ENCODE assay signal across 8 cellular contexts in the genomic region with DNA sequence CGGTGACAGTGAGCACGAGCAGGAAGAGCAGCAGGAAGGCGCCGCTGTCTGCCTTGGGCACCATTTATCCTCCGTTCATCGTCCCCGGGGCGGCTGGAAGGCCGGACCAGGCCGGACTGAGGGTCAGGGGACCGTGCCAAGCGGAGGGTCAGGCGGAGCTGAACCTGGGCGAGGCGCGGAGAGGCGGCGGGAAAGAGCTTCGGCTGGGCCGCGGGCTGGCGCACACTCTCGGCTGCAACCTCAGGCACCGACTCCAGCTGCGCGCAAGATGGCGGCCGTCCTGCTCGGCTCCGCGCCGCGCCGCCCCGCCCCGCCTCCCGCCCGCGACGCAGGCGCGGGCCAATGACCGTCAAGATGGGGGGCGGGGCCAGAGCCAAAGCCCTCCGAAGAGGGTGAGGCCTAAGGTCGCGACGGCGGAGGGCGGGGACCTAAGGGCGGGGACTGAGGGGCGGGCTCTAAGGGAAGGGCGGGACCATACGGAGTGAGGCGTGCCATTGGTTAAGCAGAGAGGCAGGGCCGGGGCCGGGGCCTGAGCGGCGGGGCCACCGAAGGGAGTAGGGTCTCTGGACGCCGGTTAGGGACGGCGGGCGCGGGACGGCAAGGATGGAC. TPM values are rescaled to one million over a fixed set of nuclear protein-coding genes. Genes with fewer than 3 reads are reported as not detected.
A peak's percentile ranks its signal among the peaks of the same experiment; 100 is the strongest.
DNase-seq lines count a peak whose midpoint lies in the region; ATAC-seq, FAIRE-seq and TF ChIP-seq lines count a peak whose summit lies in the region.

A gene with protein sequence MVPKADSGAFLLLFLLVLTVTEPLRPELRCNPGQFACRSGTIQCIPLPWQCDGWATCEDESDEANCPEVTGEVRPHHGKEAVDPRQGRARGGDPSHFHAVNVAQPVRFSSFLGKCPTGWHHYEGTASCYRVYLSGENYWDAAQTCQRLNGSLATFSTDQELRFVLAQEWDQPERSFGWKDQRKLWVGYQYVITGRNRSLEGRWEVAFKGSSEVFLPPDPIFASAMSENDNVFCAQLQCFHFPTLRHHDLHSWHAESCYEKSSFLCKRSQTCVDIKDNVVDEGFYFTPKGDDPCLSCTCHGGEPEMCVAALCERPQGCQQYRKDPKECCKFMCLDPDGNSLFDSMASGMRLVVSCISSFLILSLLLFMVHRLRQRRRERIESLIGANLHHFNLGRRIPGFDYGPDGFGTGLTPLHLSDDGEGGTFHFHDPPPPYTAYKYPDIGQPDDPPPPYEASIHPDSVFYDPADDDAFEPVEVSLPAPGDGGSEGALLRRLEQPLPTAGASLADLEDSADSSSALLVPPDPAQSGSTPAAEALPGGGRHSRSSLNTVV (minus strand): TSS at position 270 of the 609 bp plus-strand sequence. CDS start 206 bp downstream, at position 64.

- CTCF ChIA-PET in IMR-90 (lab: Yijun Ruan, JAX), result no interaction called here
- CTCF ChIA-PET in OCI-LY7 (lab: Charles Lee; ENCODE audit: unreplicated experiment), result no interaction called here
- CTCF ChIA-PET in endothelial cell of umbilical vein (lab: Charles Lee), result interaction anchor here (0.5 to 2.0 kb wide), 3 partner anchors 22 to 40 kb away, joined by 4 to 8 read pairs (median 4); partner anchors contain the start of gene ESS2

- H3K27me3 ChIP-seq in IMR-90 (ENCODE audit: control insufficient read depth, insufficient read depth, low read length), result no peaks in the 10 kb centered on the region
- no peaks in the 10 kb centered on the region for H3K27me3 ChIP-seq in endothelial cell of umbilical vein (ENCODE audit: control insufficient read depth in 2 of 2, insufficient read depth in 2 of 2, low read length in 2 of 2)

- H2BK5ac ChIP-seq in IMR-90 (ENCODE audit: low read depth, low read length, poor library complexity, severe bottlenecking), result peak within 1 kb of the TSS; percentile 59

- H2BK120ac ChIP-seq in IMR-90 (ENCODE audit: low read depth, low read length), result 0 out of 2 replicates have a peak within 1 kb of the TSS, but pooled peaks have one; percentile 14

- H4K8ac ChIP-seq in IMR-90 (ENCODE audit: low read depth in 2 of 2, low read length in 2 of 2), result peak within 1 kb of the TSS; percentile 52 to 61; a peak in 2 of 4 replicates

- no peak within 1 kb of the TSS for H2BK15ac ChIP-seq in IMR-90 (ENCODE audit: low read depth, low read length)

- peak within 1 kb of the TSS; percentile 6; the same call in 1 of the 2 replicates for H4K91ac ChIP-seq in IMR-90 (ENCODE audit: insufficient read depth, low read depth, low read length)

- intact Hi-C loops in IMR-90 (cut with micrococcal nuclease) (loop anchor here (5.0 kb wide), 1 partner anchor 60 kb away; no protein-coding TSS in a partner anchor), OCI-LY7 (cut with micrococcal nuclease; ENCODE audit: unreplicated experiment) (no loop called here), endothelial cell of umbilical vein (cut with micrococcal nuclease) (loop anchor here (1.0 to 2.0 kb wide), 2 partner anchors 22 to 37 kb away; partner anchors contain the start of gene ESS2)

- peak; percentile 99 for DNase-seq in D341Med (ENCODE audit: low spot score)
- DNase-seq in IMR-90, result peak; percentile 94
- DNase-seq in OCI-LY7 (ENCODE audit: low spot score), result peak; percentile 97
- DNase-seq in activated T-cell treated with anti-CD3 and anti-CD28 coated beads for 1 hour (ENCODE audit: low read depth), result peak; percentile 97
- DNase-seq in endothelial cell of umbilical vein (ENCODE audit: low read depth, low spot score), result peak; percentile 97
- DNase-seq in middle frontal gyrus (ENCODE audit: extremely low spot score, low spot score), result peak; percentile 93
- DNase-seq in stimulated activated CD8-positive, alpha-beta memory T cell treated with anti-CD3 and anti-CD28 coated beads, Interleukin-2, amount 100 ng/mL, for 1 hour (ENCODE audit: low read depth in 2 of 2), result peak; percentile 93 to 96

- peak within 1 kb of the TSS; percentile 55 for H4K5ac ChIP-seq in IMR-90 (ENCODE audit: low read depth, low read length)

- peak within 1 kb of the TSS; percentile 97 for H2AK9ac ChIP-seq in IMR-90 (replicated peaks; ENCODE audit: low read depth, low read length, poor library complexity)

- peak within 1 kb of the TSS; percentile 94 for H3K27ac ChIP-seq in IMR-90 (ENCODE audit: insufficient read depth, low read length)
- H3K27ac ChIP-seq in OCI-LY7 (ENCODE audit: low read depth, low read length, poor library complexity, severe bottlenecking), result peak within 1 kb of the TSS; percentile 53
- H3K27ac ChIP-seq in endothelial cell of umbilical vein (ENCODE audit: insufficient read depth, low read depth, low read length), result peak within 1 kb of the TSS; percentile 4

- H2AFZ ChIP-seq in IMR-90 (replicated peaks; ENCODE audit: low read length, poor library complexity), result peak within 1 kb of the TSS; percentile 92
- H2AFZ ChIP-seq in OCI-LY7 (ENCODE audit: low read length), result peak within 1 kb of the TSS; percentile 83
- peak within 1 kb of the TSS; percentile 99 for H2AFZ ChIP-seq in endothelial cell of umbilical vein (ENCODE audit: low read depth, low read length)

- POLR2A ChIA-PET in IMR-90 (lab: Charles Lee; ENCODE audit: unreplicated experiment) (no interaction called here), OCI-LY7 (lab: Charles Lee) (interaction anchor here (0.6 kb wide), 1 partner anchor 117 kb away, joined by 4 read pairs; no protein-coding TSS in a partner anchor), endothelial cell of umbilical vein (lab: Charles Lee) (no interaction called here)

- H3K9me2 ChIP-seq in OCI-LY7 (ENCODE audit: insufficient read depth, low read length), result no peaks in the 10 kb centered on the region

- H4K20me1 ChIP-seq in IMR-90 (ENCODE audit: insufficient read depth, low read length) (peaks cover 45% of the 10 kb centered on the region), OCI-LY7 (ENCODE audit: insufficient read depth, low read length) (peaks cover 19% of the 10 kb centered on the region), endothelial cell of umbilical vein (replicated peaks; ENCODE audit: control insufficient read depth, extremely low read depth, insufficient read depth, low read length) (peaks cover 7% of the 10 kb centered on the region)

- FAIRE-seq in endothelial cell of umbilical vein (lab: Jason Lieb, UNC), result peak; percentile 92

- TF ChIP-seq RAD21 in IMR-90 (IDR thresholded peaks at IDR 0.05; ENCODE audit: low read length), result no peak

- peaks cover 43% of the 10 kb centered on the region for H3K79me2 ChIP-seq in OCI-LY7 (ENCODE audit: insufficient read depth, low read depth, low read length)
- peaks cover 43% of the 10 kb centered on the region for H3K79me2 ChIP-seq in endothelial cell of umbilical vein (ENCODE audit: control insufficient read depth, insufficient read depth, low read length)

- peak within 1 kb of the TSS; percentile 88 for H3K9ac ChIP-seq in IMR-90 (ENCODE audit: low read depth, low read length)
- H3K9ac ChIP-seq in endothelial cell of umbilical vein (replicated peaks; ENCODE audit: extremely low read depth, insufficient read depth, low read length), result peak within 1 kb of the TSS; percentile 78

- peak within 1 kb of the TSS; percentile 72; the same call in 1 of the 2 replicates for H3K18ac ChIP-seq in IMR-90 (ENCODE audit: low read depth, low read length)

- peak within 1 kb of the TSS; percentile 99 for H3K4me3 ChIP-seq in IMR-90 (ENCODE audit: insufficient read depth, low read depth, low read length)
- H3K4me3 ChIP-seq in OCI-LY7 (ENCODE audit: low read depth, low read length, poor library complexity, severe bottlenecking), result peak within 1 kb of the TSS; percentile 93
- H3K4me3 ChIP-seq in endothelial cell of umbilical vein (replicated peaks in 1 of 3; ENCODE audit: insufficient read depth in 1 of 3, low read depth in 1 of 3, low read length in 3 of 3), result peak within 1 kb of the TSS; percentile 61 to 91 (median 80)

- peak within 1 kb of the TSS; percentile 100 for H3K4me2 ChIP-seq in IMR-90 (ENCODE audit: low read depth, low read length)
- H3K4me2 ChIP-seq in OCI-LY7 (ENCODE audit: low read length), result peak within 1 kb of the TSS; percentile 86
- H3K4me2 ChIP-seq in endothelial cell of umbilical vein (ENCODE audit: insufficient read depth, low read length), result peak within 1 kb of the TSS; percentile 91

- BruUV-seq in IMR-90 (replicated peaks; lab: Mats Ljungman, UMichigan), result no TSS peak
- no TSS peak for BruUV-seq in OCI-LY7 (replicated peaks; lab: Mats Ljungman, UMichigan)
- no TSS peak for BruUV-seq in endothelial cell of umbilical vein (replicated peaks; lab: Mats Ljungman, UMichigan)

- in situ Hi-C loops in IMR-90 (cut with MboI; ENCODE audit: low sequenced_read_pairs), result no loop called here

- peak within 1 kb of the TSS; percentile 94 for H3K14ac ChIP-seq in IMR-90 (replicated peaks; ENCODE audit: low read depth, low read length)

- H2BK20ac ChIP-seq in IMR-90 (ENCODE audit: low read depth, low read length), result no peak within 1 kb of the TSS

- peak; percentile 68; the same call in 1 of the 2 replicates for TF ChIP-seq POLR2A in IMR-90 (IDR thresholded peaks at IDR 0.05; ENCODE audit: low read depth, low read length)
- no peak for TF ChIP-seq POLR2A in endothelial cell of umbilical vein (IDR thresholded peaks at IDR 0.05; ENCODE audit: low read depth, low read length)

- ATAC-seq in GM21526 (IDR thresholded peaks at IDR 0.05; ENCODE audit: low FRiP score, unreplicated experiment) (peak; percentile 62), IMR-90 (ENCODE audit: low read depth) (peak; percentile 98)

- peak within 1 kb of the TSS; percentile 78 for H2AK5ac ChIP-seq in IMR-90 (ENCODE audit: low read depth, low read length)

- H3K23ac ChIP-seq in IMR-90 (ENCODE audit: low read depth, low read length), result peak within 1 kb of the TSS; percentile 94

- TF ChIP-seq CTCF in IMR-90 (conservative IDR thresholded peaks at IDR 0.05; ENCODE audit: low read depth, low read length) (no peak), OCI-LY7 (conservative IDR thresholded peaks at IDR 0.05; ENCODE audit: low read length) (no peak), endothelial cell of umbilical vein (IDR thresholded peaks at IDR 0.05; ENCODE audit: extremely low read depth in 1 of 2, insufficient read depth in 1 of 2, low read depth in 1 of 2, low read length in 2 of 2) (no peak)

- peaks cover 16 to 44% of the 10 kb centered on the region in 2 experiments for H3K79me1 ChIP-seq in IMR-90 (ENCODE audit: low read depth in 1 of 2, low read length in 2 of 2)

- H3K36me3 ChIP-seq in IMR-90 (ENCODE audit: control insufficient read depth, insufficient read depth, low read length) (peaks cover 2% of the 10 kb centered on the region; the same call in 1 of the 2 replicates), OCI-LY7 (ENCODE audit: insufficient read depth, low read length) (no peaks in the 10 kb centered on the region), endothelial cell of umbilical vein (ENCODE audit: control insufficient read depth in 2 of 2, extremely low read depth in 1 of 2, insufficient read depth in 2 of 2, low read length in 2 of 2) (peaks cover 0 to 2% of the 10 kb centered on the region in 2 experiments)

- H3K4me1 ChIP-seq in IMR-90 (ENCODE audit: control insufficient read depth, insufficient read depth, low read length), result peaks cover 16% of the 10 kb centered on the region
- peaks cover 46% of the 10 kb centered on the region for H3K4me1 ChIP-seq in OCI-LY7 (ENCODE audit: insufficient read depth, low read length, poor library complexity, severe bottlenecking)
- H3K4me1 ChIP-seq in endothelial cell of umbilical vein (ENCODE audit: control insufficient read depth, extremely low read depth, insufficient read depth, low read length), result peaks cover 9% of the 10 kb centered on the region

- peak within 1 kb of the TSS; percentile 19 for H3K56ac ChIP-seq in IMR-90 (ENCODE audit: extremely low read depth, insufficient read depth, low read length)

- peak within 1 kb of the TSS; percentile 67 for H3K4ac ChIP-seq in IMR-90 (ENCODE audit: low read depth, low read length)

- H3K9me1 ChIP-seq in IMR-90 (ENCODE audit: insufficient read depth, low read length), result peaks cover 20% of the 10 kb centered on the region
- H3K9me1 ChIP-seq in endothelial cell of umbilical vein (replicated peaks; ENCODE audit: control insufficient read depth, extremely low read depth, insufficient read depth, low read length), result no peaks in the 10 kb centered on the region

- 0% methylated on average over 56 of the region's 67 CpGs; no CpG with 5 or more reads in 1 of the 2 experiments for WGBS in IMR-90 (ENCODE audit: extremely low coverage in 2 of 2, insufficient read length in 1 of 2), 2 experiments

- dilution Hi-C loops in IMR-90 (cut with HindIII; ENCODE audit: low sequenced_read_pairs, unreplicated experiment), result no loop called here
- dilution Hi-C loops in endothelial cell of umbilical vein (cut with MboI; ENCODE audit: extremely low pct_ligation_motif_present, low sequenced_read_pairs), result no loop called here

- no peaks in the 10 kb centered on the region for H3K9me3 ChIP-seq in IMR-90 (ENCODE audit: control insufficient read depth, insufficient read depth, low read length)
- no peaks in the 10 kb centered on the region for H3K9me3 ChIP-seq in OCI-LY7 (ENCODE audit: low read length)
- no peaks in the 10 kb centered on the region for H3K9me3 ChIP-seq in endothelial cell of umbilical vein (replicated peaks; ENCODE audit: control insufficient read depth, insufficient read depth, low read length)

RNA-seq across cellular contexts. Expression of the gene that starts here (rescaled TPM):
- total RNA-seq in IMR-90 (2012; rRNA removed) (17.2 and 18.6 TPM in 2 replicates), OCI-LY7 (2022) (26.9 and 27.6 TPM in 2 replicates), endothelial cell of umbilical vein (44.8 and 49.6 TPM in 2 replicates)
- polyA plus RNA-seq in IMR-90 (2012; rRNA removed) (33.5 and 35.4 TPM in 2 replicates), endothelial cell of umbilical vein (51.2 and 61.7 TPM in 2 replicates)
- 29.9 and 40.0 TPM in 2 replicates for polyA plus RNA-seq in IMR-90 (2012; cell fraction: cytosol; rRNA removed)
- 21.0 and 41.5 TPM in 2 replicates for polyA plus RNA-seq in IMR-90 (2012; cell fraction: nucleus; rRNA removed; ENCODE audit: low replicate concordance)
- 26.6 and 29.7 TPM in 2 replicates for total RNA-seq in OCI-LY7 (2014; rRNA removed; shearing (Covaris generic))
- 47.7 and 50.7 TPM in 2 replicates for polyA plus RNA-seq in endothelial cell of umbilical vein (2011; cell fraction: cytosol; rRNA removed)
- 41.7 and 53.7 TPM in 2 replicates for polyA plus RNA-seq in endothelial cell of umbilical vein (2011; cell fraction: nucleus; rRNA removed)
- polyA plus RNA-seq in endothelial cell of umbilical vein (2012), result 27.3 and 36.4 TPM in 2 replicates
- 46.5 and 74.1 TPM in 2 replicates for polyA minus RNA-seq in endothelial cell of umbilical vein
- polyA minus RNA-seq in endothelial cell of umbilical vein (2011; cell fraction: cytosol; rRNA and poly(A)+ RNA removed), result 13.5 TPM
- 29.0 and 29.3 TPM in 2 replicates for polyA minus RNA-seq in endothelial cell of umbilical vein (2011; cell fraction: nucleus; rRNA and poly(A)+ RNA removed)

Comparison
In these comparisons a context has a peak if more than half of its experiments do, and no peak if none do; other contexts are left out.
1. Peak in every context shown above with its lines: DNase-seq, ATAC-seq, H3K4me3 ChIP-seq and H3K27ac ChIP-seq.
2. H3K27ac ChIP-seq: peak in every context shown above with its lines; median percentile 94 in IMR-90; 53 in OCI-LY7; 4 in endothelial cell of umbilical vein.